In genomic region chr10:74826142-74827044, GRCh38 we compare ENCODE assay signal across 8 cellular contexts. TPM values are rescaled to one million over a fixed set of nuclear protein-coding genes. Genes with fewer than 3 reads are reported as not detected.
DNase-seq lines count a peak whose midpoint lies in the region; ATAC-seq, FAIRE-seq and TF ChIP-seq lines count a peak whose summit lies in the region.

TSS of gene KAT6B (plus strand) at chr10:74826600. CDS start at chr10:74842858, 16,258 bp downstream.

- peak within 1 kb of the TSS; percentile 96 for H2BK5ac ChIP-seq in H1 (ENCODE audit: low read depth, low read length)
- H2BK5ac ChIP-seq in mesenchymal stem cell (ENCODE audit: low read depth, low read length, poor library complexity, severe bottlenecking): peak within 1 kb of the TSS; percentile 99

- H3K9me3 Mint-ChIP-seq in Calu3 (ENCODE audit: low read depth, unreplicated experiment): no peaks in the 10 kb centered on the region
- H3K9me3 Mint-ChIP-seq in activated CD8-positive, alpha-beta memory T cell treated with anti-CD3 and anti-CD28 coated beads, Interleukin-2, amount 10 ng/mL, durations not matched to agents 7 days and 5 days (ENCODE audit: low read depth): no peaks in the 10 kb centered on the region

- no peak for TF ChIP-seq EP300 in H1 (IDR thresholded peaks at IDR 0.05; ENCODE audit: borderline replicate concordance in 1 of 2, low read depth in 2 of 2, low read length in 2 of 2)

- POLR2A ChIA-PET in H1 (lab: Charles Lee; ENCODE audit: partially characterized antibody): interaction anchor here (0.5 to 1.3 kb wide), 11 partner anchors 8 to 521 kb away, joined by 3 to 5 read pairs (median 3); no protein-coding TSS in a partner anchor

- no TSS peak for BruUV-seq in Calu3 (replicated peaks; lab: Mats Ljungman, UMichigan)

- TF ChIP-seq POLR2A in H1 (IDR thresholded peaks at IDR 0.05; ENCODE audit: control extremely low read depth in 1 of 2, low read depth in 2 of 2, low read length in 2 of 2): peak; percentile 61 to 74

- H3K4ac ChIP-seq in H1 (replicated peaks; ENCODE audit: insufficient read length, low read depth, low read length) (peak within 1 kb of the TSS; percentile 65), mesenchymal stem cell (ENCODE audit: low read depth in 1 of 2, low read length in 2 of 2) (peak within 1 kb of the TSS; percentile 99 to 100)

- CTCF ChIA-PET in Calu3 (lab: Charles Lee) (interaction anchor here (0.6 to 1.0 kb wide), 12 partner anchors 66 to 656 kb away, joined by 3 to 8 read pairs (median 4); partner anchors contain the start of gene COMTD1), H1 (lab: Charles Lee; ENCODE audit: partially characterized antibody) (interaction anchor here (1.2 kb wide), 1 partner anchor 194 kb away, joined by 3 read pairs; no protein-coding TSS in a partner anchor)
- CTCF ChIA-PET in activated CD8-positive, alpha-beta memory T cell treated with anti-CD3 and anti-CD28 coated beads, Interleukin-2, amount 10 ng/mL, durations not matched to agents 7 days and 5 days (lab: Charles Lee): interaction anchor here (0.7 to 1.6 kb wide), 5 partner anchors 87 to 582 kb away, joined by 3 to 5 read pairs (median 4); partner anchors contain the start of gene COMTD1

- H3K27me3 Mint-ChIP-seq in Calu3 (ENCODE audit: unreplicated experiment): no peaks in the 10 kb centered on the region
- no peaks in the 10 kb centered on the region for H3K27me3 Mint-ChIP-seq in activated CD8-positive, alpha-beta memory T cell treated with anti-CD3 and anti-CD28 coated beads, Interleukin-2, amount 10 ng/mL, durations not matched to agents 7 days and 5 days

- H3K27me3 ChIP-seq in NT2/D1 (ENCODE audit: insufficient read depth, insufficient read length) (no peaks in the 10 kb centered on the region), H1 (replicated peaks in 1 of 4; ENCODE audit: control insufficient read depth in 3 of 4, extremely low read depth in 1 of 4, insufficient read depth in 3 of 4, low read length in 3 of 4) (no peaks in the 10 kb centered on the region), mesenchymal stem cell (ENCODE audit: control insufficient read depth in 1 of 2, insufficient read depth in 1 of 2, low read length in 2 of 2) (no peaks in the 10 kb centered on the region)

- H4K91ac ChIP-seq in H1 (replicated peaks; ENCODE audit: insufficient read length, low read length) (peak within 1 kb of the TSS; percentile 61), mesenchymal stem cell (ENCODE audit: low read length) (peak within 1 kb of the TSS; percentile 99)

- ATAC-seq in GM21381 (IDR thresholded peaks at IDR 0.05; ENCODE audit: unreplicated experiment): peak; percentile 87
- ATAC-seq in activated CD8-positive, alpha-beta memory T cell treated with anti-CD3 and anti-CD28 coated beads, Interleukin-2, amount 10 ng/mL, durations not matched to agents 7 days and 5 days: peak; percentile 89

- H4K20me1 ChIP-seq in H1 (replicated peaks in 1 of 2; ENCODE audit: control insufficient read depth in 1 of 2, insufficient read depth in 2 of 2, low read length in 2 of 2): no peaks in the 10 kb centered on the region

- peak within 1 kb of the TSS; percentile 32; the same call in 1 of the 2 replicates for H2BK20ac ChIP-seq in H1 (ENCODE audit: low read length)

- peaks cover 6 to 33% of the 10 kb centered on the region in 2 experiments for H3K79me2 ChIP-seq in H1 (ENCODE audit: control insufficient read depth in 1 of 2, insufficient read depth in 2 of 2, low read length in 2 of 2)

- H3K4me2 ChIP-seq in H1 (ENCODE audit: insufficient read depth in 1 of 2, low read depth in 2 of 2, low read length in 2 of 2): peak within 1 kb of the TSS; percentile 93 to 96
- peak within 1 kb of the TSS; percentile 82 for H3K4me2 ChIP-seq in mesenchymal stem cell (ENCODE audit: low read length, poor library complexity, severe bottlenecking)

- H3K27ac ChIP-seq in H1 (ENCODE audit: low read depth, low read length) (peak within 1 kb of the TSS; percentile 87), mesenchymal stem cell (ENCODE audit: low read length, poor library complexity, severe bottlenecking) (peak within 1 kb of the TSS; percentile 54)

- H3K56ac ChIP-seq in H1 (replicated peaks; ENCODE audit: insufficient read length, low read depth, low read length): peak within 1 kb of the TSS; percentile 97

- WGBS in H1 (ENCODE audit: extremely low coverage in 1 of 2, insufficient coverage in 1 of 2, insufficient read length in 1 of 2, insufficient replicate concordance in 2 of 2, low coverage in 1 of 2, low lambda C conversion rate in 2 of 2, missing lambda C conversion rate in 1 of 2), 2 experiments: 1% methylated on average over 24 of the region's 67 CpGs; no CpG with 5 or more reads in 1 of the 2 experiments
- under 1% methylated on average over 43 of the region's 67 CpGs for WGBS in mesenchymal stem cell

- H3K23me2 ChIP-seq in H1 (ENCODE audit: low read depth, low read length): peaks cover 14% of the 10 kb centered on the region

- H3K14ac ChIP-seq in H1 (ENCODE audit: insufficient read length): peak within 1 kb of the TSS; percentile 98
- H3K14ac ChIP-seq in mesenchymal stem cell (ENCODE audit: low read length in 2 of 2): peak within 1 kb of the TSS; percentile 57 to 99

- H2BK120ac ChIP-seq in H1 (replicated peaks; ENCODE audit: low read depth, low read length): no peak within 1 kb of the TSS
- peak within 1 kb of the TSS; percentile 95 for H2BK120ac ChIP-seq in mesenchymal stem cell (ENCODE audit: low read depth, low read length)

- peaks cover 6% of the 10 kb centered on the region for H3K79me1 ChIP-seq in H1 (ENCODE audit: low read depth, low read length)
- H3K79me1 ChIP-seq in mesenchymal stem cell (replicated peaks; ENCODE audit: low read length, poor library complexity, severe bottlenecking): peaks cover 10% of the 10 kb centered on the region

- H2BK15ac ChIP-seq in H1 (ENCODE audit: low read length): peak within 1 kb of the TSS; percentile 72; the same call in 1 of the 2 replicates
- peak within 1 kb of the TSS; percentile 100 for H2BK15ac ChIP-seq in mesenchymal stem cell (ENCODE audit: low read depth, poor library complexity, severe bottlenecking)

- H2AK5ac ChIP-seq in H1 (ENCODE audit: low read depth, low read length) (peak within 1 kb of the TSS; percentile 55; the same call in 1 of the 2 replicates), mesenchymal stem cell (ENCODE audit: low read length, severe bottlenecking) (no peak within 1 kb of the TSS)

- H3K27ac Mint-ChIP-seq in Calu3 (ENCODE audit: unreplicated experiment): peak within 1 kb of the TSS; percentile 100
- H3K27ac Mint-ChIP-seq in activated CD8-positive, alpha-beta memory T cell treated with anti-CD3 and anti-CD28 coated beads, Interleukin-2, amount 10 ng/mL, durations not matched to agents 7 days and 5 days: peak within 1 kb of the TSS; percentile 89

- peak within 1 kb of the TSS; percentile 74; the same call in 1 of the 2 replicates for H2AFZ ChIP-seq in H1 (ENCODE audit: low read length)
- H2AFZ ChIP-seq in mesenchymal stem cell (ENCODE audit: low read depth, low read length): peak within 1 kb of the TSS; percentile 96

- H3K9me3 ChIP-seq in NT2/D1 (ENCODE audit: insufficient read depth, low read length): no peaks in the 10 kb centered on the region
- H3K9me3 ChIP-seq in H1 (ENCODE audit: insufficient read depth in 2 of 2, low read depth in 1 of 2, low read length in 1 of 2): no peaks in the 10 kb centered on the region
- no peaks in the 10 kb centered on the region for H3K9me3 ChIP-seq in mesenchymal stem cell (ENCODE audit: control insufficient read depth, low read length)

- peak; percentile 7 for FAIRE-seq in H1 (lab: Jason Lieb, UNC)

- H3K36me3 ChIP-seq in NT2/D1 (ENCODE audit: insufficient read depth, insufficient read length, low read length) (no peaks in the 10 kb centered on the region), H1 (ENCODE audit: control insufficient read depth in 2 of 4, insufficient read depth in 4 of 4, low read length in 3 of 4) (no peaks in the 10 kb centered on the region), mesenchymal stem cell (ENCODE audit: control insufficient read depth in 1 of 2, insufficient read depth in 2 of 2, low read depth in 1 of 2, low read length in 2 of 2) (peaks cover 0 to 5% of the 10 kb centered on the region in 2 experiments)

- H4K5ac ChIP-seq in H1 (ENCODE audit: insufficient read length, low read depth, low read length): peak within 1 kb of the TSS; percentile 93

- H3K9ac ChIP-seq in NT2/D1 (ENCODE audit: insufficient read length, low read depth) (peak within 1 kb of the TSS; percentile 95), H1 (replicated peaks in 1 of 4; ENCODE audit: extremely low read depth in 1 of 4, low read depth in 3 of 4, low read length in 3 of 4) (peak within 1 kb of the TSS; percentile 77 to 95 (median 84)), mesenchymal stem cell (ENCODE audit: low read length) (peak within 1 kb of the TSS; percentile 88)

- TF ChIP-seq CTCF in Calu3 (IDR thresholded peaks at IDR 0.05; ENCODE audit: unreplicated experiment): no peak
- peak; percentile 25 to 58 (median 55) for TF ChIP-seq CTCF in H1 (IDR thresholded peaks at IDR 0.05; ENCODE audit: control extremely low read depth in 1 of 3, insufficient read depth in 1 of 3, low read depth in 1 of 3, low read length in 3 of 3)

- H3K4me3 Mint-ChIP-seq in Calu3 (ENCODE audit: low read depth, unreplicated experiment): peak within 1 kb of the TSS; percentile 66
- H3K4me3 Mint-ChIP-seq in activated CD8-positive, alpha-beta memory T cell treated with anti-CD3 and anti-CD28 coated beads, Interleukin-2, amount 10 ng/mL, durations not matched to agents 7 days and 5 days: peak within 1 kb of the TSS; percentile 84

- H3K18ac ChIP-seq in H1 (ENCODE audit: extremely low read depth, low read length) (peak within 1 kb of the TSS; percentile 97), mesenchymal stem cell (ENCODE audit: low read depth in 1 of 2, low read length in 2 of 2) (peak within 1 kb of the TSS; percentile 100)

- TF ChIP-seq RAD21 in H1 (IDR thresholded peaks at IDR 0.05 in 1 of 2, conservative IDR thresholded peaks at IDR 0.05 in 1 of 2; ENCODE audit: low read depth in 2 of 2, low read length in 2 of 2): peak in 1 of 2 experiments; percentile 47; a peak in 2 of 4 replicates

- H3K4me1 ChIP-seq in NT2/D1 (ENCODE audit: insufficient read depth, insufficient read length) (no peaks in the 10 kb centered on the region), H1 (replicated peaks in 1 of 4; ENCODE audit: control insufficient read depth in 3 of 4, insufficient read depth in 4 of 4, low read length in 3 of 4) (peaks cover 3 to 8% (median 5%) of the 10 kb centered on the region in 4 experiments), mesenchymal stem cell (ENCODE audit: control insufficient read depth, insufficient read depth, low read depth, low read length) (peaks cover 10% of the 10 kb centered on the region)

- H3K4me3 ChIP-seq in NT2/D1 (ENCODE audit: insufficient read length, low read depth) (peak within 1 kb of the TSS; percentile 88), H1 (ENCODE audit: extremely low read depth in 1 of 4, insufficient read depth in 2 of 4, low read depth in 3 of 4, low read length in 4 of 4) (peak within 1 kb of the TSS; percentile 81 to 98 (median 90)), mesenchymal stem cell (ENCODE audit: insufficient read depth in 1 of 2, low read depth in 1 of 2, low read length in 2 of 2) (peak within 1 kb of the TSS; percentile 90 to 100)

- H3K36me3 Mint-ChIP-seq in Calu3 (ENCODE audit: insufficient read depth, unreplicated experiment): peaks cover 38% of the 10 kb centered on the region
- H3K36me3 Mint-ChIP-seq in activated CD8-positive, alpha-beta memory T cell treated with anti-CD3 and anti-CD28 coated beads, Interleukin-2, amount 10 ng/mL, durations not matched to agents 7 days and 5 days: peaks cover 10% of the 10 kb centered on the region

- intact Hi-C loops in Calu3 (cut with micrococcal nuclease; ENCODE audit: unreplicated experiment): loop anchor here (5.0 to 10.0 kb wide), 2 partner anchors 96 to 168 kb away; no protein-coding TSS in a partner anchor

- H3K23ac ChIP-seq in H1 (ENCODE audit: insufficient read length) (no peak within 1 kb of the TSS), mesenchymal stem cell (ENCODE audit: low read length in 2 of 2) (peak within 1 kb of the TSS in 1 of 2 experiments; percentile 100)

- peak within 1 kb of the TSS; percentile 97 for H4K8ac ChIP-seq in H1 (ENCODE audit: extremely low read depth, insufficient read depth, low read length)
- H4K8ac ChIP-seq in mesenchymal stem cell (ENCODE audit: low read length): peak within 1 kb of the TSS; percentile 99

- H2BK12ac ChIP-seq in H1 (ENCODE audit: low read depth, low read length) (0 out of 2 replicates have a peak within 1 kb of the TSS, but pooled peaks have one; percentile 23), mesenchymal stem cell (ENCODE audit: low read length in 2 of 2) (peak within 1 kb of the TSS; percentile 84 to 86)

- DNase-seq in Calu3 (peak; percentile 100), HUDEP-2 (lab: John Stamatoyannopoulos, UW; ENCODE audit: unreplicated experiment in 76 of 76) (peak; percentile 63 to 100 (median 100)), NT2/D1 (ENCODE audit: low read depth, low spot score) (peak; percentile 98), H1 (ENCODE audit: low read depth in 1 of 2, low spot score in 2 of 2) (peak; percentile 99 to 100), mesenchymal stem cell (peak; percentile 100)
- peak; percentile 100 for DNase-seq in activated CD8-positive, alpha-beta memory T cell treated with anti-CD3 and anti-CD28 coated beads, Interleukin-2, amount 10 ng/mL, durations not matched to agents 7 days and 5 days
- peak; percentile 100 for DNase-seq in stimulated activated CD8-positive, alpha-beta memory T cell treated with anti-CD3 and anti-CD28 coated beads, Interleukin-12 subunit alpha, Interleukin-12 subunit beta, amount 100 ng/mL, for 4 hours (ENCODE audit: low read depth)

- peaks cover 31% of the 10 kb centered on the region for H3K4me1 Mint-ChIP-seq in Calu3 (ENCODE audit: low read depth, unreplicated experiment)
- H3K4me1 Mint-ChIP-seq in activated CD8-positive, alpha-beta memory T cell treated with anti-CD3 and anti-CD28 coated beads, Interleukin-2, amount 10 ng/mL, durations not matched to agents 7 days and 5 days: peaks cover 44% of the 10 kb centered on the region

RNA-seq across cellular contexts. Expression of gene KAT6B, which starts in this region (rescaled TPM):
- total RNA-seq in Calu3 (2022): 28.2 and 28.6 TPM in 2 replicates
- 10 to 100 TPM; 32.5 to 33.9 TPM for total RNA-seq in activated CD8-positive, alpha-beta memory T cell treated with anti-CD3 and anti-CD28 coated beads, Interleukin-2, amount 10 ng/mL, durations not matched to agents 7 days and 5 days
- 30.8 and 32.4 TPM in 2 replicates for total RNA-seq in H1 (2021; fragmentation: NEBNext Ultra II Directional; extraction: Animal tissue kit (Norgen Biotek cat#: 25700))
- polyA plus RNA-seq in H1 (2011; rRNA removed): 7.3 and 10.1 TPM in 2 replicates
- 7.3 TPM for polyA plus RNA-seq in H1 (2011; cell fraction: cytosol; rRNA removed)
- polyA plus RNA-seq in H1 (2011; cell fraction: nucleus; rRNA removed): 19.5 TPM
- polyA plus RNA-seq in H1 (2012, experiment 1 of 2): 11.3 to 13.5 TPM (median 12.4 TPM) in 4 replicates
- polyA plus RNA-seq in H1 (2012, experiment 2 of 2): 0.97 TPM
- polyA plus RNA-seq in H1 (2013, experiment 1 of 2): 11.0 TPM
- polyA plus RNA-seq in H1 (2013, experiment 2 of 2): 10.1 TPM
- 27.4 and 32.4 TPM in 2 replicates for polyA minus RNA-seq in H1 (2011; rRNA and poly(A)+ RNA removed)
- 14.3 TPM for polyA minus RNA-seq in H1 (2011; cell fraction: cytosol; rRNA and poly(A)+ RNA removed)
- polyA minus RNA-seq in H1 (2011; cell fraction: nucleus; rRNA and poly(A)+ RNA removed): 62.5 TPM
- polyA plus RNA-seq in mesenchymal stem cell (2013, experiment 1 of 2): 9.1 TPM
- 9.0 TPM for polyA plus RNA-seq in mesenchymal stem cell (2013, experiment 2 of 2)

Comparison
In these comparisons a context has a peak if more than half of its experiments do, and no peak if none do; other contexts are left out.
1. Peak in every context shown above with its lines: DNase-seq, ATAC-seq, H3K4me3 ChIP-seq and H3K27ac ChIP-seq.